In genomic region chr19:14795078-14795721, GRCh38 we compare ENCODE assay signal across 1 cellular context.
TF ChIP-seq lines count a peak whose summit lies in the region.

No MANE protein-coding gene starts in this region.

TF ChIP-seq in HCT116, 20 proteins besides CTCF, POLR2A, EP300 and RAD21 (continued from another document):
- TF ChIP-seq REST (IDR thresholded peaks at IDR 0.05; ENCODE audit: low read depth): peak; percentile 33
TF ChIP-seq in HCT116: peak in this region for 1.
